In genomic region chr5:132221781-132222648, GRCh38 we compare ENCODE assay signal across 10 cellular contexts. TPM values are rescaled to one million over a fixed set of nuclear protein-coding genes. Genes with fewer than 3 reads are reported as not detected.
DNase-seq lines count a peak whose midpoint lies in the region; ATAC-seq, FAIRE-seq and TF ChIP-seq lines count a peak whose summit lies in the region.
"Had no signal": no experiment of that assay in that cellular context is flagged by ENCODE, and none has a peak within 500 bp of the region (broad histone marks: within the 10 kb centered on the region; RNA-seq: fewer than 3 reads in every experiment).

No MANE protein-coding gene starts in this region.

- peaks cover 2 to 28% of the 10 kb centered on the region in 2 experiments; a peak in 3 of 5 replicates for H3K36me3 ChIP-seq in HepG2 (replicated peaks in 1 of 2; ENCODE audit: control insufficient read depth in 1 of 2, insufficient read depth in 2 of 2, low read length in 2 of 2)

- intact Hi-C loops in HepG2 (cut with micrococcal nuclease; ENCODE audit: unreplicated experiment) = no loop called here

- peak; percentile 6 for ATAC-seq in HG02938 (IDR thresholded peaks at IDR 0.05; ENCODE audit: unreplicated experiment)
- no peak for ATAC-seq in HepG2
- ATAC-seq in HG03045 (IDR thresholded peaks at IDR 0.05; ENCODE audit: unreplicated experiment) = no peak

- in situ Hi-C loops in HepG2 (cut with HindIII; ENCODE audit: extremely low pct_ligation_motif_present, low pct_unique_long_range_greater_than_20kb) = no loop called here

- no peak for FAIRE-seq in HepG2 (lab: Jason Lieb, UNC)

- no peak overlapping the region for H3K4me3 ChIP-seq in HepG2 (replicated peaks in 1 of 3; ENCODE audit: insufficient read depth in 1 of 3, low read depth in 2 of 3, low read length in 3 of 3)

- no peak overlapping the region for H3K4me3 Mint-ChIP-seq in mesothelial cell of epicardium

- H3K4me1 Mint-ChIP-seq in mesothelial cell of epicardium = peaks cover 47% of the 10 kb centered on the region

- no peaks in the 10 kb centered on the region for H3K27me3 Mint-ChIP-seq in mesothelial cell of epicardium (ENCODE audit: low read depth)

- H3K4me1 ChIP-seq in HepG2 (ENCODE audit: insufficient read depth, low read length) = peaks cover 36% of the 10 kb centered on the region

- no peak overlapping the region for H3K27ac Mint-ChIP-seq in mesothelial cell of epicardium

- TF ChIP-seq POLR2A in HepG2 (IDR thresholded peaks at IDR 0.05; ENCODE audit: insufficient read depth in 1 of 2, low read depth in 2 of 2, low read length in 2 of 2) = no peak

- no peak for TF ChIP-seq RAD21 in HepG2 (CRISPR knock-in tag; IDR thresholded peaks at IDR 0.05)

- POLR2A ChIA-PET in HepG2 (lab: Yijun Ruan, JAX) = no interaction called here

- no peaks in the 10 kb centered on the region for H3K9me3 ChIP-seq in HepG2 (ENCODE audit: low read length)

- H2AFZ ChIP-seq in HepG2 (ENCODE audit: low read length) = no peak overlapping the region

- WGBS in HepG2 (ENCODE audit: low lambda C conversion rate) = 93% methylated on average over 6 of the region's 7 CpGs

- no peak overlapping the region for H3K9ac ChIP-seq in HepG2 (ENCODE audit: insufficient read depth, low read depth, low read length)

- H3K36me3 Mint-ChIP-seq in mesothelial cell of epicardium = peaks cover 13% of the 10 kb centered on the region

- CTCF ChIA-PET in HepG2 (lab: Yijun Ruan, JAX; ENCODE audit: low intra/inter-chr PET ratio, low total read pairs) = no interaction called here

- TF ChIP-seq EP300 in HepG2 (IDR thresholded peaks at IDR 0.05; ENCODE audit: low read depth in 2 of 2, low read length in 2 of 2) = no peak
- TF ChIP-seq EP300 in HepG2 (CRISPR knock-in tag; IDR thresholded peaks at IDR 0.05; ENCODE audit: borderline replicate concordance) = no peak

- TF ChIP-seq CTCF in HepG2 (CRISPR knock-in tag; IDR thresholded peaks at IDR 0.05) (no peak), mesothelial cell of epicardium (IDR thresholded peaks at IDR 0.05; ENCODE audit: unreplicated experiment) (no peak)

- DNase-seq in AG08395 (ENCODE audit: low spot score) (peak; percentile 74), dermis blood vessel endothelial cell (peak; percentile 44), mucosa of gallbladder (ENCODE audit: low spot score) (peak; percentile 65), HepG2 (ENCODE audit: low spot score) (no peak), mesothelial cell of epicardium (ENCODE audit: low spot score in 2 of 2, unreplicated experiment in 2 of 2) (no peak)
- DNase-seq in stimulated activated CD4-positive, alpha-beta T cell treated with anti-CD3 and anti-CD28 coated beads, Interleukin-12 subunit alpha, Interleukin-12 subunit beta, amount 100 ng/mL, for 4 hours = no peak
- DNase-seq: effector CD4-positive, alpha-beta T cell had no signal

- H3K79me2 ChIP-seq in HepG2 (ENCODE audit: insufficient read depth, low read length) = peaks cover 24% of the 10 kb centered on the region

- no TSS peak for BruUV-seq in HepG2 (replicated peaks; lab: Mats Ljungman, UMichigan)

- no peaks in the 10 kb centered on the region for H3K9me3 Mint-ChIP-seq in mesothelial cell of epicardium

- no peaks in the 10 kb centered on the region; a peak in 1 of 5 replicates for H3K27me3 ChIP-seq in HepG2 (ENCODE audit: control insufficient read depth in 1 of 2, insufficient read depth in 2 of 2, low read length in 2 of 2)

- H4K20me1 ChIP-seq in HepG2 (ENCODE audit: insufficient read depth, low read length) = no peaks in the 10 kb centered on the region

- no peak overlapping the region for H3K27ac ChIP-seq in HepG2 (ENCODE audit: extremely low read length, insufficient read depth, low read length)
- H3K27ac ChIP-seq: C4-2B had no signal

- no peak overlapping the region for H3K4me2 ChIP-seq in HepG2 (ENCODE audit: low read depth, low read length)

TF ChIP-seq in HepG2, 621 proteins besides CTCF, POLR2A, EP300 and RAD21 (continues in another document):
- TF ChIP-seq ZNF546 (CRISPR knock-in tag; conservative IDR thresholded peaks at IDR 0.05) (no peak), FOXP1 (IDR thresholded peaks at IDR 0.05) (no peak), FOXP1 (CRISPR knock-in tag; IDR thresholded peaks at IDR 0.05) (no peak), SAFB2 (CRISPR knock-in tag; IDR thresholded peaks at IDR 0.05; ENCODE audit: borderline replicate concordance, low read depth) (no peak), ZSCAN30 (CRISPR knock-in tag; IDR thresholded peaks at IDR 0.05) (no peak), CEBPB (IDR thresholded peaks at IDR 0.05; ENCODE audit: borderline replicate concordance, low read depth, low read length) (no peak), NFIC (IDR thresholded peaks at IDR 0.05; ENCODE audit: low read length) (no peak)
- TF ChIP-seq, protein P1, sequence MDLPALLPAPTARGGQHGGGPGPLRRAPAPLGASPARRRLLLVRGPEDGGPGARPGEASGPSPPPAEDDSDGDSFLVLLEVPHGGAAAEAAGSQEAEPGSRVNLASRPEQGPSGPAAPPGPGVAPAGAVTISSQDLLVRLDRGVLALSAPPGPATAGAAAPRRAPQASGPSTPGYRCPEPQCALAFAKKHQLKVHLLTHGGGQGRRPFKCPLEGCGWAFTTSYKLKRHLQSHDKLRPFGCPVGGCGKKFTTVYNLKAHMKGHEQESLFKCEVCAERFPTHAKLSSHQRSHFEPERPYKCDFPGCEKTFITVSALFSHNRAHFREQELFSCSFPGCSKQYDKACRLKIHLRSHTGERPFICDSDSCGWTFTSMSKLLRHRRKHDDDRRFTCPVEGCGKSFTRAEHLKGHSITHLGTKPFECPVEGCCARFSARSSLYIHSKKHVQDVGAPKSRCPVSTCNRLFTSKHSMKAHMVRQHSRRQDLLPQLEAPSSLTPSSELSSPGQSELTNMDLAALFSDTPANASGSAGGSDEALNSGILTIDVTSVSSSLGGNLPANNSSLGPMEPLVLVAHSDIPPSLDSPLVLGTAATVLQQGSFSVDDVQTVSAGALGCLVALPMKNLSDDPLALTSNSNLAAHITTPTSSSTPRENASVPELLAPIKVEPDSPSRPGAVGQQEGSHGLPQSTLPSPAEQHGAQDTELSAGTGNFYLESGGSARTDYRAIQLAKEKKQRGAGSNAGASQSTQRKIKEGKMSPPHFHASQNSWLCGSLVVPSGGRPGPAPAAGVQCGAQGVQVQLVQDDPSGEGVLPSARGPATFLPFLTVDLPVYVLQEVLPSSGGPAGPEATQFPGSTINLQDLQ (CRISPR knock-in tag; IDR thresholded peaks at IDR 0.05) = no peak

RNA-seq across cellular contexts. Expression of gene P4HA2, which starts 5.6 kb away (rescaled TPM):
- total RNA-seq in dermis blood vessel endothelial cell (55.7 and 62.8 TPM in 2 replicates), mucosa of gallbladder (47.5 TPM), HepG2 (2016; rRNA removed; fragmentation: Illumina TruSeq; extraction: Trizol) (16.5 and 37.7 TPM in 2 replicates), mesothelial cell of epicardium (66.3 to 68.7 TPM (median 66.9 TPM) in 3 replicates)
- total RNA-seq in HepG2 (2016; cell fraction: cytosol; rRNA removed; fragmentation: Illumina TruSeq; extraction: Trizol; ENCODE audit: low read depth) = 3.3 and 4.3 TPM in 2 replicates
- total RNA-seq in HepG2 (2016; cell fraction: insoluble cytoplasmic fraction; rRNA removed; fragmentation: Illumina TruSeq; extraction: Trizol) = 14.1 and 38.3 TPM in 2 replicates
- total RNA-seq in HepG2 (2016; cell fraction: membrane; rRNA removed; fragmentation: Illumina TruSeq; extraction: Trizol) = 7.5 and 8.0 TPM in 2 replicates
- 34.5 and 35.9 TPM in 2 replicates for total RNA-seq in HepG2 (2016; cell fraction: nucleus; rRNA removed; fragmentation: Illumina TruSeq; extraction: Trizol)
- polyA plus RNA-seq in HepG2 (2011; rRNA removed) = 108 and 126 TPM in 2 replicates
- 107 and 109 TPM in 2 replicates for polyA plus RNA-seq in HepG2 (2011; cell fraction: cytosol; rRNA removed)
- polyA plus RNA-seq in HepG2 (2011; cell fraction: nucleus; rRNA removed) = 62.4 and 67.9 TPM in 2 replicates
- polyA plus RNA-seq in HepG2 (2012) = 66.5 and 86.6 TPM in 2 replicates
- 2.8 and 3.4 TPM in 2 replicates for polyA plus RNA-seq in HepG2 (2016; cell fraction: cytosol; fragmentation: Illumina TruSeq; extraction: Trizol; ENCODE audit: low read depth)
- 12.5 and 14.6 TPM in 2 replicates for polyA plus RNA-seq in HepG2 (2016; cell fraction: insoluble cytoplasmic fraction; fragmentation: Illumina TruSeq; extraction: Trizol; ENCODE audit: low read depth)
- polyA plus RNA-seq in HepG2 (2016; cell fraction: membrane; fragmentation: Illumina TruSeq; extraction: Trizol; ENCODE audit: low read depth) = 4.7 and 5.3 TPM in 2 replicates
- 38.2 and 45.7 TPM in 2 replicates for polyA plus RNA-seq in HepG2 (2016; cell fraction: nucleus; fragmentation: Illumina TruSeq; extraction: Trizol; ENCODE audit: insufficient read depth, low read depth)
- polyA minus RNA-seq in HepG2 (2011; rRNA and poly(A)+ RNA removed; ENCODE audit: low replicate concordance) = 34.7 and 158 TPM in 2 replicates
- 44.8 and 53.1 TPM in 2 replicates for polyA minus RNA-seq in HepG2 (2011; cell fraction: cytosol; rRNA and poly(A)+ RNA removed)
- 40.5 and 41.8 TPM in 2 replicates for polyA minus RNA-seq in HepG2 (2011; cell fraction: nucleus; rRNA and poly(A)+ RNA removed)

RNA-seq across cellular contexts. Expression of gene PDLIM4, which starts 35.5 kb away (rescaled TPM):
- 31.0 and 51.6 TPM in 2 replicates for total RNA-seq in dermis blood vessel endothelial cell
- 20.7 TPM for total RNA-seq in mucosa of gallbladder
- 0.80 and 1.1 TPM in 2 replicates for total RNA-seq in HepG2 (2016; rRNA removed; fragmentation: Illumina TruSeq; extraction: Trizol)
- total RNA-seq in HepG2 (2016; cell fraction: cytosol; rRNA removed; fragmentation: Illumina TruSeq; extraction: Trizol; ENCODE audit: low read depth) = 0.44 and 0.81 TPM in 2 replicates
- 1.1 and 1.2 TPM in 2 replicates for total RNA-seq in HepG2 (2016; cell fraction: insoluble cytoplasmic fraction; rRNA removed; fragmentation: Illumina TruSeq; extraction: Trizol)
- 0.76 and 0.93 TPM in 2 replicates for total RNA-seq in HepG2 (2016; cell fraction: membrane; rRNA removed; fragmentation: Illumina TruSeq; extraction: Trizol)
- total RNA-seq in HepG2 (2016; cell fraction: nucleus; rRNA removed; fragmentation: Illumina TruSeq; extraction: Trizol) = 0.38 and 0.56 TPM in 2 replicates
- 2.3 and 2.5 TPM in 2 replicates for polyA plus RNA-seq in HepG2 (2011; rRNA removed)
- polyA plus RNA-seq in HepG2 (2011; cell fraction: cytosol; rRNA removed) = 1.2 and 3.5 TPM in 2 replicates
- polyA plus RNA-seq in HepG2 (2011; cell fraction: nucleus; rRNA removed) = 5.9 and 8.0 TPM in 2 replicates
- polyA plus RNA-seq in HepG2 (2012) = 1.4 and 1.7 TPM in 2 replicates
- polyA plus RNA-seq in HepG2 (2016; cell fraction: cytosol; fragmentation: Illumina TruSeq; extraction: Trizol; ENCODE audit: low read depth) = 0.28 and 0.49 TPM in 2 replicates
- polyA plus RNA-seq in HepG2 (2016; cell fraction: insoluble cytoplasmic fraction; fragmentation: Illumina TruSeq; extraction: Trizol; ENCODE audit: low read depth) = 2.1 and 2.4 TPM in 2 replicates
- polyA plus RNA-seq in HepG2 (2016; cell fraction: membrane; fragmentation: Illumina TruSeq; extraction: Trizol; ENCODE audit: low read depth) = 0.43 and 0.85 TPM in 2 replicates
- polyA plus RNA-seq in HepG2 (2016; cell fraction: nucleus; fragmentation: Illumina TruSeq; extraction: Trizol; ENCODE audit: insufficient read depth, low read depth) = 0.97 and 2.5 TPM in 2 replicates
- 0.77 and 0.94 TPM in 2 replicates for polyA minus RNA-seq in HepG2 (2011; rRNA and poly(A)+ RNA removed; ENCODE audit: low replicate concordance)
- polyA minus RNA-seq in HepG2 (2011; cell fraction: cytosol; rRNA and poly(A)+ RNA removed) = 1.1 and 1.3 TPM in 2 replicates
- polyA minus RNA-seq in HepG2 (2011; cell fraction: nucleus; rRNA and poly(A)+ RNA removed) = 0.87 and 1.4 TPM in 2 replicates
- 48.8 to 50.7 TPM (median 50.1 TPM) in 3 replicates for total RNA-seq in mesothelial cell of epicardium

Comparison
In these comparisons a context has a peak if more than half of its experiments do, and no peak if none do; other contexts are left out.
1. DNase-seq: peak in AG08395 (single experiment), dermis blood vessel endothelial cell (single experiment) and mucosa of gallbladder (single experiment); none in HepG2 (single experiment), stimulated activated CD4-positive, alpha-beta T cell treated with anti-CD3 and anti-CD28 coated beads, Interleukin-12 subunit alpha, Interleukin-12 subunit beta, amount 100 ng/mL, for 4 hours (single experiment) and mesothelial cell of epicardium (0 of 2).
2. RNA of gene PDLIM4, which starts 35.5 kb away (total RNA-seq): 48.8 to 50.7 TPM in mesothelial cell of epicardium, 31.0 to 51.6 TPM in dermis blood vessel endothelial cell and 20.7 TPM in mucosa of gallbladder (single experiment); 0.38 to 1.2 TPM in HepG2; every median in the first group is over 10 times any median in the second.